Comparison of ENCODE assay signal across 11 cellular contexts in genomic region chr6:12291083-12291784, GRCh38. TPM values are rescaled to one million over a fixed set of nuclear protein-coding genes. Genes with fewer than 3 reads are reported as not detected.
A peak's percentile ranks its signal among the peaks of the same experiment; 100 is the strongest.
DNase-seq lines count a peak whose midpoint lies in the region; ATAC-seq, FAIRE-seq and TF ChIP-seq lines count a peak whose summit lies in the region.
"Had no signal": no experiment of that assay in that cellular context is flagged by ENCODE, and none has a peak within 500 bp of the region (broad histone marks: within the 10 kb centered on the region; RNA-seq: fewer than 3 reads in every experiment).

No MANE protein-coding gene starts in this region.

- H3K36me3 ChIP-seq in colonic mucosa (peaks cover 3% of the 10 kb centered on the region), muscle layer of duodenum (ENCODE audit: control insufficient read depth in 1 of 2, insufficient read depth in 2 of 2, low read length in 2 of 2) (no peaks in the 10 kb centered on the region)

- H3K27ac ChIP-seq in colonic mucosa (peak overlapping the region; percentile 79), muscle layer of duodenum (ENCODE audit: low read length) (peak overlapping the region; percentile 55)

- peak overlapping the region; percentile 45 for H3K4me3 Mint-ChIP-seq in natural killer cell
- H3K4me3 Mint-ChIP-seq in natural killer cell treated with Interleukin-12 subunit alpha and Interleukin-12 subunit beta and Interleukin-15 and Interleukin-18, amount 100 ng/mL, for 72 hours: no peak overlapping the region

- H3K4me1 Mint-ChIP-seq in natural killer cell: peaks cover 18 to 19% of the 10 kb centered on the region in 2 donors
- H3K4me1 Mint-ChIP-seq in natural killer cell treated with Interleukin-12 subunit alpha and Interleukin-12 subunit beta and Interleukin-15 and Interleukin-18, amount 100 ng/mL, for 72 hours (ENCODE audit: low read depth in 2 of 2): peaks cover 14 to 18% of the 10 kb centered on the region in 2 donors

- H3K27me3 ChIP-seq in colonic mucosa: no peaks in the 10 kb centered on the region
- H3K27me3 ChIP-seq in muscle layer of duodenum (ENCODE audit: low read depth, low read length): no peaks in the 10 kb centered on the region

- H3K4me1 ChIP-seq in colonic mucosa: peaks cover 12% of the 10 kb centered on the region
- H3K4me1 ChIP-seq in muscle layer of duodenum (ENCODE audit: control insufficient read depth in 1 of 2, insufficient read depth in 2 of 2, low read length in 2 of 2): peaks cover 0 to 6% of the 10 kb centered on the region in 2 donors

- ATAC-seq in natural killer cell: no peak
- ATAC-seq in natural killer cell treated with Interleukin-12 subunit alpha and Interleukin-12 subunit beta and Interleukin-15 and Interleukin-18, amount 100 ng/mL, for 72 hours: no peak
- no peak for ATAC-seq in HG03196 (IDR thresholded peaks at IDR 0.05; ENCODE audit: unreplicated experiment)

- H3K9ac ChIP-seq in colonic mucosa (ENCODE audit: low read depth in 2 of 2, low read length in 2 of 2): peak overlapping the region; percentile 16 to 89

- TF ChIP-seq CTCF in natural killer cell (IDR thresholded peaks at IDR 0.05): no peak
- no peak for TF ChIP-seq CTCF in colonic mucosa (IDR thresholded peaks at IDR 0.05)

- in situ Hi-C loops in ACHN (cut with HindIII; ENCODE audit: low pct_ligation_motif_present, low pct_unique_long_range_greater_than_20kb, low sequenced_read_pairs): loop anchor here (10.0 kb wide), 1 partner anchor 314 kb away; no protein-coding TSS in a partner anchor

- no peak overlapping the region for H3K27ac Mint-ChIP-seq in natural killer cell
- H3K27ac Mint-ChIP-seq in natural killer cell treated with Interleukin-12 subunit alpha and Interleukin-12 subunit beta and Interleukin-15 and Interleukin-18, amount 100 ng/mL, for 72 hours: no peak overlapping the region

- H3K9me3 ChIP-seq in colonic mucosa (no peaks in the 10 kb centered on the region), muscle layer of duodenum (ENCODE audit: control insufficient read depth in 1 of 2, low read length in 2 of 2) (no peaks in the 10 kb centered on the region)

- H3K9me3 Mint-ChIP-seq in natural killer cell: no peaks in the 10 kb centered on the region
- H3K9me3 Mint-ChIP-seq in natural killer cell treated with Interleukin-12 subunit alpha and Interleukin-12 subunit beta and Interleukin-15 and Interleukin-18, amount 100 ng/mL, for 72 hours: no peaks in the 10 kb centered on the region
- H3K9me3 Mint-ChIP-seq: CD4-positive, CD25-positive, alpha-beta regulatory T cell had no signal

- no peak for FAIRE-seq in GM19239 (lab: Jason Lieb, UNC)

- H3K36me3 Mint-ChIP-seq in natural killer cell: no peaks in the 10 kb centered on the region
- H3K36me3 Mint-ChIP-seq in natural killer cell treated with Interleukin-12 subunit alpha and Interleukin-12 subunit beta and Interleukin-15 and Interleukin-18, amount 100 ng/mL, for 72 hours: no peaks in the 10 kb centered on the region

- intact Hi-C loops in natural killer cell (cut with micrococcal nuclease) (no loop called here), colonic mucosa (cut with DNase I) (loop anchor here (2.0 to 10.0 kb wide), 2 partner anchors 136 to 316 kb away; no protein-coding TSS in a partner anchor)

- DNase-seq in natural killer cell (no peak), colonic mucosa (no peak), ACHN (no peak), GM19239 (ENCODE audit: insufficient read length, low spot score) (no peak), DMS53 treated with DMSO at 0.1 percent for 48 hours (lab: John Stamatoyannopoulos, UW; ENCODE audit: unreplicated experiment) (no peak)
- DNase-seq in natural killer cell treated with Interleukin-12 subunit alpha and Interleukin-12 subunit beta and Interleukin-15 and Interleukin-18, amount 100 ng/mL, for 72 hours (ENCODE audit: low spot score): no peak
- DNase-seq: amniotic stem cell; CD4-positive, CD25-positive, alpha-beta regulatory T cell; NCI-H345 had no signal

- H3K27me3 Mint-ChIP-seq in natural killer cell (ENCODE audit: low read depth in 2 of 2): peaks cover 40 to 58% of the 10 kb centered on the region in 2 donors
- H3K27me3 Mint-ChIP-seq in natural killer cell treated with Interleukin-12 subunit alpha and Interleukin-12 subunit beta and Interleukin-15 and Interleukin-18, amount 100 ng/mL, for 72 hours: peaks cover 39 to 54% of the 10 kb centered on the region in 2 donors

- H3K4me3 ChIP-seq in colonic mucosa: peak overlapping the region; percentile 43
- peak overlapping the region; percentile 69 to 92 for H3K4me3 ChIP-seq in muscle layer of duodenum (ENCODE audit: low read depth in 1 of 2, low read length in 2 of 2)

RNA-seq across cellular contexts. Expression of gene EDN1, which starts 1.1 kb away (rescaled TPM):
- total RNA-seq in natural killer cell: 1 to 10 TPM in 1 of 3 donors, under 1 TPM in 2; 0.63 to 1.5 (median 0.71) TPM
- under 1 TPM in 1 of 2 donors, not detected in 1; 0.20 TPM for total RNA-seq in natural killer cell treated with Interleukin-12 subunit alpha and Interleukin-12 subunit beta and Interleukin-15 and Interleukin-18, amount 100 ng/mL, for 72 hours
- 10 to 100 TPM in 1 of 2 donors, 1 to 10 TPM in 1; 9.5 to 16.2 TPM for total RNA-seq in colonic mucosa

Comparison
In these comparisons a context has a peak if more than half of its experiments do, and no peak if none do; other contexts are left out.
1. RNA of gene EDN1, which starts 1.1 kb away (total RNA-seq): 9.5 to 16.2 TPM in colonic mucosa; 0.63 to 1.5 TPM in natural killer cell and 0.20 TPM in natural killer cell treated with Interleukin-12 subunit alpha and Interleukin-12 subunit beta and Interleukin-15 and Interleukin-18, amount 100 ng/mL, for 72 hours; every median in the first group is over 4 times any median in the second.